In genomic region chr17:66341462-66341861, GRCh38 we compare ENCODE assay signal across 19 cellular contexts.
"Had no signal": no experiment of that assay in that cellular context is flagged by ENCODE, and none has a peak within 500 bp of the region (broad histone marks: within the 10 kb centered on the region; RNA-seq: fewer than 3 reads in every experiment).

No MANE protein-coding gene starts in this region.

- H3K4me2 ChIP-seq: neural progenitor cell had no signal

- H3K4me3 ChIP-seq: adrenal gland, colonic mucosa, heart right ventricle, neural progenitor cell, ovary, tibial artery had no signal

- H3K27ac Mint-ChIP-seq: activated CD4-positive, alpha-beta T cell treated with anti-CD3 and anti-CD28 coated beads, Interleukin-2, amount 10 ng/mL, durations not matched to agents 7 days and 5 days; neural progenitor cell; stimulated activated memory B cell treated with anti-CD40 and anti-IgM and Interleukin-4, amounts not matched to agents 10 μg/mL and 1 μg/mL and 100 μg/mL, for 72 hours had no signal

- ATAC-seq: heart right ventricle; stimulated activated memory B cell treated with anti-CD40 and anti-IgM and Interleukin-4, amounts not matched to agents 10 μg/mL and 1 μg/mL and 100 μg/mL, for 72 hours had no signal

- H3K27me3 Mint-ChIP-seq: activated CD4-positive, alpha-beta T cell treated with anti-CD3 and anti-CD28 coated beads, Interleukin-2, amount 10 ng/mL, durations not matched to agents 7 days and 5 days; stimulated activated memory B cell treated with anti-CD40 and anti-IgM and Interleukin-4, amounts not matched to agents 10 μg/mL and 1 μg/mL and 100 μg/mL, for 72 hours had no signal

- H3K4me1 ChIP-seq: neural progenitor cell had no signal

- H3K36me3 ChIP-seq: adrenal gland, colonic mucosa, heart right ventricle, neural progenitor cell, ovary, tibial artery had no signal

- H3K9me3 ChIP-seq: adrenal gland, colonic mucosa, heart right ventricle, ovary, tibial artery had no signal

- H3K4me1 Mint-ChIP-seq: stimulated activated memory B cell treated with anti-CD40 and anti-IgM and Interleukin-4, amounts not matched to agents 10 μg/mL and 1 μg/mL and 100 μg/mL, for 72 hours had no signal

- H3K27me3 ChIP-seq: adrenal gland, colonic mucosa, heart right ventricle, neural progenitor cell, ovary, tibial artery had no signal

- H2AFZ ChIP-seq: neural progenitor cell had no signal

- H3K36me3 Mint-ChIP-seq: neural progenitor cell; stimulated activated memory B cell treated with anti-CD40 and anti-IgM and Interleukin-4, amounts not matched to agents 10 μg/mL and 1 μg/mL and 100 μg/mL, for 72 hours had no signal

- DNase-seq: activated CD4-positive, alpha-beta T cell treated with anti-CD3 and anti-CD28 coated beads, Interleukin-2, amount 10 ng/mL, durations not matched to agents 7 days and 5 days; activated CD4-positive, CD25-positive, alpha-beta regulatory T cell; activated naive CD4-positive, alpha-beta T cell; activated T-cell treated with anti-CD3 and anti-CD28 coated beads, Interleukin-2, amount 50 U/mL, for 1 hour; adrenal gland; caudate nucleus; colonic mucosa; effector CD4-positive, alpha-beta T cell; foreskin melanocyte; heart right ventricle; ovary; retina; T-helper 2 cell; tibial artery had no signal

- H3K27ac ChIP-seq: adrenal gland, colonic mucosa, heart right ventricle, neural progenitor cell, ovary, tibial artery had no signal

- FAIRE-seq: endothelial cell of umbilical vein, keratinocyte, TTC549 had no signal

- H3K9me3 Mint-ChIP-seq: neural progenitor cell; stimulated activated memory B cell treated with anti-CD40 and anti-IgM and Interleukin-4, amounts not matched to agents 10 μg/mL and 1 μg/mL and 100 μg/mL, for 72 hours had no signal

- H3K9ac ChIP-seq: neural progenitor cell had no signal

- H3K4me3 Mint-ChIP-seq: activated CD4-positive, alpha-beta T cell treated with anti-CD3 and anti-CD28 coated beads, Interleukin-2, amount 10 ng/mL, durations not matched to agents 7 days and 5 days; neural progenitor cell; stimulated activated memory B cell treated with anti-CD40 and anti-IgM and Interleukin-4, amounts not matched to agents 10 μg/mL and 1 μg/mL and 100 μg/mL, for 72 hours had no signal
